Comparison of ENCODE assay signal across 10 cellular contexts in genomic region chr2:106065268-106065982, GRCh38.
A peak's percentile ranks its signal among the peaks of the same experiment; 100 is the strongest.
DNase-seq lines count a peak whose midpoint lies in the region; ATAC-seq, FAIRE-seq and TF ChIP-seq lines count a peak whose summit lies in the region.
"Had no signal": no experiment of that assay in that cellular context is flagged by ENCODE, and none has a peak within 500 bp of the region (broad histone marks: within the 10 kb centered on the region; RNA-seq: fewer than 3 reads in every experiment).

No MANE protein-coding gene starts in this region.

- no peak overlapping the region for H3K4me3 ChIP-seq in BE2C (ENCODE audit: low read depth, low read length)
- H3K4me3 ChIP-seq in heart left ventricle: peak overlapping the region; percentile 44 to 71 (median 56)
- peak overlapping the region; percentile 47 for H3K4me3 ChIP-seq in osteoblast (ENCODE audit: insufficient read depth, low read length)

- no peak overlapping the region for H2AFZ ChIP-seq in osteoblast (ENCODE audit: low read length)

- H3K27ac ChIP-seq in heart left ventricle: peak overlapping the region in 4 of 12 donors; percentile 30 to 46 (median 38)
- H3K27ac ChIP-seq in osteoblast (ENCODE audit: low read depth, low read length): no peak overlapping the region

- H3K4me2 ChIP-seq in osteoblast (ENCODE audit: insufficient read depth, low read length): no peak overlapping the region

- WGBS in heart left ventricle, 4 donors: 4 to 16% (median 9%) methylated on average over 26 to 68 of the region's 68 CpGs

- ATAC-seq in heart left ventricle: peak in 3 of 4 donors; percentile 57 to 81 (median 70)

- H3K27me3 ChIP-seq in BE2C (peaks cover 15% of the 10 kb centered on the region), heart left ventricle (peaks cover 0 to 21% (median 10%) of the 10 kb centered on the region in 9 donors), osteoblast (ENCODE audit: insufficient read depth, low read length) (peaks cover 39% of the 10 kb centered on the region)

- H3K79me2 ChIP-seq in osteoblast (ENCODE audit: insufficient read depth, low read length): no peaks in the 10 kb centered on the region

- H4K20me1 ChIP-seq in osteoblast (ENCODE audit: insufficient read depth, low read length): no peaks in the 10 kb centered on the region

- no peaks in the 10 kb centered on the region for H3K9me3 ChIP-seq in BE2C
- no peaks in the 10 kb centered on the region for H3K9me3 ChIP-seq in heart left ventricle
- H3K9me3 ChIP-seq in osteoblast (ENCODE audit: low read depth, low read length): no peaks in the 10 kb centered on the region

- FAIRE-seq in GM12891 (lab: Jason Lieb, UNC): no peak
- no peak for FAIRE-seq in D721Med (lab: Jason Lieb, UNC)

- intact Hi-C loops in heart left ventricle (cut with DNase I): loop anchor here in 3 of 10 donors (5.0 to 10.0 kb wide), 3 partner anchors 33 to 321 kb away; partner anchors contain the start of gene NCK2 (in 1 of the 3)

- TF ChIP-seq CTCF in BE2C (IDR thresholded peaks at IDR 0.05; ENCODE audit: low read depth, low read length) (no peak), heart left ventricle (IDR thresholded peaks at IDR 0.05) (no peak), osteoblast (IDR thresholded peaks at IDR 0.05; ENCODE audit: extremely low read depth, low read depth, low read length) (no peak), D721Med (IDR thresholded peaks at IDR 0.05; ENCODE audit: insufficient read depth, missing control alignments) (no peak)

- H3K36me3 ChIP-seq in BE2C: no peaks in the 10 kb centered on the region
- H3K36me3 ChIP-seq in heart left ventricle: no peaks in the 10 kb centered on the region
- H3K36me3 ChIP-seq in osteoblast (ENCODE audit: insufficient read depth, low read length): no peaks in the 10 kb centered on the region

- DNase-seq in BE2C (peak; percentile 6), activated T-helper 1 cell treated with Interleukin-2 at 50 U/mL for 16 hours (ENCODE audit: low read depth) (peak; percentile 7), heart left ventricle (peak; percentile 27 to 73 (median 46)), osteoblast (ENCODE audit: insufficient read length, low spot score, missing footprints) (no peak), GM12891 (ENCODE audit: insufficient read length, low spot score) (no peak), kidney glomerular epithelial cell (lab: John Stamatoyannopoulos, UW) (no peak), D721Med (ENCODE audit: insufficient read length, low spot score) (no peak), NCI-H748 (lab: John Stamatoyannopoulos, UW; ENCODE audit: unreplicated experiment) (no peak)
- DNase-seq: HFFc6, NCI-H2081 treated with DMSO at 0.1 percent for 48 hours had no signal

- TF ChIP-seq POLR2A in heart left ventricle (IDR thresholded peaks at IDR 0.05) (no peak), GM12891 (IDR thresholded peaks at IDR 0.05; ENCODE audit: low read depth, low read length) (no peak)

- H3K4me1 ChIP-seq in BE2C: no peaks in the 10 kb centered on the region
- peaks cover 0 to 19% (median 7%) of the 10 kb centered on the region in 12 donors for H3K4me1 ChIP-seq in heart left ventricle
- H3K4me1 ChIP-seq in osteoblast (ENCODE audit: insufficient read depth, low read length): no peaks in the 10 kb centered on the region

TF ChIP-seq in GM12891, 5 proteins besides CTCF, POLR2A, EP300 and RAD21:
- no peak for TF ChIP-seq SPI1 (IDR thresholded peaks at IDR 0.05; ENCODE audit: low read depth, low read length)
- no peak for TF ChIP-seq POLR2AphosphoS5 (IDR thresholded peaks at IDR 0.05; ENCODE audit: low read depth, low read length)
- no peak for TF ChIP-seq TAF1 (IDR thresholded peaks at IDR 0.05; ENCODE audit: low read depth, low read length)
- no peak for TF ChIP-seq POU2F2 (IDR thresholded peaks at IDR 0.05; ENCODE audit: low read depth, low read length)
- no peak for TF ChIP-seq PAX5 (IDR thresholded peaks at IDR 0.05; ENCODE audit: insufficient read depth, low read length, severe bottlenecking)

Comparison
In these comparisons a context has a peak if more than half of its experiments do, and no peak if none do; other contexts are left out.
1. DNase-seq: peak in BE2C (single experiment), activated T-helper 1 cell treated with Interleukin-2 at 50 U/mL for 16 hours (single experiment) and heart left ventricle (5 of 5); none in osteoblast (single experiment), GM12891 (single experiment), kidney glomerular epithelial cell (single experiment), D721Med (single experiment) and NCI-H748 (single experiment).